ENCODE assay signal across 26 cellular contexts in genomic region chr1:18667333-18667732, GRCh38. TPM values are rescaled to one million over a fixed set of nuclear protein-coding genes. Genes with fewer than 3 reads are reported as not detected.
DNase-seq lines count a peak whose midpoint lies in the region; ATAC-seq, FAIRE-seq and TF ChIP-seq lines count a peak whose summit lies in the region.
"Had no signal": no experiment of that assay in that cellular context is flagged by ENCODE, and none has a peak within 500 bp of the region (broad histone marks: within the 10 kb centered on the region; RNA-seq: fewer than 3 reads in every experiment).

No MANE protein-coding gene starts in this region.

- in situ Hi-C loops in K562 (cut with MboI), result no loop called here

- ATAC-seq in PC-3 (no peak), K562 (no peak), HG02759 (IDR thresholded peaks at IDR 0.05; ENCODE audit: unreplicated experiment) (no peak)

- no peaks in the 10 kb centered on the region for H3K9me2 ChIP-seq in PC-3 (replicated peaks; ENCODE audit: low read length)

- no peaks in the 10 kb centered on the region for H3K9me1 ChIP-seq in K562 (ENCODE audit: control insufficient read depth, insufficient read depth, low read length)

- H2AFZ ChIP-seq in PC-3 (ENCODE audit: low read length) (no peak overlapping the region), K562 (ENCODE audit: low read depth, low read length) (no peak overlapping the region)

- peaks cover 69% of the 10 kb centered on the region for H3K4me1 ChIP-seq in PC-3 (ENCODE audit: insufficient read depth, low read length)
- no peaks in the 10 kb centered on the region for H3K4me1 ChIP-seq in K562 (replicated peaks in 1 of 2; ENCODE audit: control insufficient read depth in 2 of 2, insufficient read depth in 2 of 2, low read length in 2 of 2)
- H3K4me1 ChIP-seq: BLaER1 had no signal

- peak overlapping the region; percentile 31 for H3K4me3 Mint-ChIP-seq in activated naive CD4-positive, alpha-beta T cell treated with anti-CD3 and anti-CD28 coated beads, Interleukin-2, amount 50 U/mL, for 24 hours
- H3K4me3 Mint-ChIP-seq: CD4-positive, alpha-beta T cell had no signal

- no peak for TF ChIP-seq EP300 in K562 (IDR thresholded peaks at IDR 0.05; ENCODE audit: low read length)

- POLR2A ChIA-PET in PC-3 (lab: Charles Lee; ENCODE audit: unreplicated experiment) (interaction anchor here (0.6 kb wide), 1 partner anchor 21 kb away, joined by 4 read pairs; no protein-coding TSS in a partner anchor), K562 (lab: Yijun Ruan, JAX) (interaction anchor here (0.7 to 1.3 kb wide), 4 partner anchors 10 to 168 kb away, joined by 3 to 5 read pairs (median 4); no protein-coding TSS in a partner anchor)

- H3K27me3 ChIP-seq in PC-3 (ENCODE audit: low read length), result no peaks in the 10 kb centered on the region
- H3K27me3 ChIP-seq in K562 (ENCODE audit: control insufficient read depth in 2 of 2, insufficient read depth in 2 of 2, low read length in 2 of 2), result peaks cover 4 to 36% of the 10 kb centered on the region in 2 experiments; a peak in 4 of 5 replicates
- H3K27me3 ChIP-seq: BLaER1 had no signal

- H4K20me1 ChIP-seq in PC-3 (ENCODE audit: low read length) (no peaks in the 10 kb centered on the region), K562 (replicated peaks; ENCODE audit: control insufficient read depth, insufficient read depth, low read length) (peaks cover 15% of the 10 kb centered on the region)
- H4K20me1 ChIP-seq: BLaER1 had no signal

- peaks cover 5% of the 10 kb centered on the region for H3F3A ChIP-seq in PC-3 (ENCODE audit: low read length, unreplicated experiment)

- no peak for TF ChIP-seq POLR2A in K562 (conservative IDR thresholded peaks at IDR 0.05)

- H3K4me3 ChIP-seq in PC-3 (ENCODE audit: low read length) (no peak overlapping the region), K562 (no peak overlapping the region)
- H3K4me3 ChIP-seq: BLaER1 had no signal

- H3K27ac Mint-ChIP-seq in activated naive CD4-positive, alpha-beta T cell treated with anti-CD3 and anti-CD28 coated beads, Interleukin-2, amount 50 U/mL, for 24 hours, result peak overlapping the region; percentile 17

- no peaks in the 10 kb centered on the region for H3K27me3 Mint-ChIP-seq in activated naive CD4-positive, alpha-beta T cell treated with anti-CD3 and anti-CD28 coated beads, Interleukin-2, amount 50 U/mL, for 24 hours
- H3K27me3 Mint-ChIP-seq: CD4-positive, alpha-beta T cell had no signal

- no peak for FAIRE-seq in K562 (lab: Jason Lieb, UNC)
- FAIRE-seq: G401.6, H1 had no signal

- CTCF ChIA-PET in PC-3 (lab: Charles Lee) (interaction anchor here (0.6 kb wide), 1 partner anchor 573 kb away, joined by 3 read pairs; no protein-coding TSS in a partner anchor), K562 (lab: Yijun Ruan, JAX; ENCODE audit: low intra/inter-chr PET ratio) (no interaction called here)

- H3K36me3 Mint-ChIP-seq in activated naive CD4-positive, alpha-beta T cell treated with anti-CD3 and anti-CD28 coated beads, Interleukin-2, amount 50 U/mL, for 24 hours, result no peaks in the 10 kb centered on the region

- H3K36me3 ChIP-seq in PC-3 (ENCODE audit: low read depth, low read length) (no peaks in the 10 kb centered on the region), K562 (ENCODE audit: control insufficient read depth, insufficient read depth, low read length) (no peaks in the 10 kb centered on the region)
- H3K36me3 ChIP-seq: BLaER1 had no signal

- no peak for DNase-seq in activated naive CD4-positive, alpha-beta T cell (lab: John Stamatoyannopoulos, UW)
- DNase-seq in PC-3 (no peak), K562 (ENCODE audit: extremely low read depth in 1 of 4, low spot score in 3 of 4) (no peak), retina (no peak), mesenteric fat pad (ENCODE audit: low spot score) (no peak)
- DNase-seq: 8988T; CD4-positive, alpha-beta T cell; HCEC 1CT; Karpas-422; NCI-H1105; NCI-H1436 treated with DMSO at 0.1 percent for 48 hours; NCI-H187 treated with DMSO at 0.1 percent for 48 hours; NCI-H2171 treated with DMSO at 0.1 percent for 48 hours; NCI-H524; NCI-H748 treated with DMSO at 0.1 percent for 48 hours; SHP77; SW 1271 had no signal

- H3K9me3 Mint-ChIP-seq in activated naive CD4-positive, alpha-beta T cell treated with anti-CD3 and anti-CD28 coated beads, Interleukin-2, amount 50 U/mL, for 24 hours, result no peaks in the 10 kb centered on the region
- H3K9me3 Mint-ChIP-seq: CD4-positive, alpha-beta T cell had no signal

- 3% methylated on average over 6 of the region's 6 CpGs for WGBS in K562 (ENCODE audit: insufficient coverage, low coverage, missing lambda C conversion rate)

- H3K27ac ChIP-seq in PC-3 (ENCODE audit: low read length) (peak overlapping the region; percentile 99), K562 (ENCODE audit: extremely low read depth, low read depth, low read length) (no peak overlapping the region)
- H3K27ac ChIP-seq: BLaER1, HL-60 had no signal

- H3K4me2 ChIP-seq in PC-3 (ENCODE audit: low read length), result peak overlapping the region; percentile 78
- H3K4me2 ChIP-seq in K562 (ENCODE audit: insufficient read depth, low read length), result no peak overlapping the region
- H3K4me2 ChIP-seq: BLaER1 had no signal

- H3K9me3 ChIP-seq in PC-3 (ENCODE audit: low read length) (no peaks in the 10 kb centered on the region), K562 (replicated peaks; ENCODE audit: control insufficient read depth, insufficient read depth, low read depth, low read length) (no peaks in the 10 kb centered on the region)
- H3K9me3 ChIP-seq: BLaER1 had no signal

- TF ChIP-seq RAD21 in K562 (CRISPR knock-in tag; conservative IDR thresholded peaks at IDR 0.05 in 1 of 2, IDR thresholded peaks at IDR 0.05 in 1 of 2), result no peak

- intact Hi-C loops in PC-3 (cut with micrococcal nuclease) (no loop called here), K562 (cut with micrococcal nuclease) (no loop called here)

- H3K79me2 ChIP-seq in PC-3 (ENCODE audit: low read length) (no peaks in the 10 kb centered on the region), K562 (ENCODE audit: control insufficient read depth, insufficient read depth, low read length) (no peaks in the 10 kb centered on the region)

- no peak for TF ChIP-seq CTCF in PC-3 (conservative IDR thresholded peaks at IDR 0.05; ENCODE audit: low read depth, low read length)
- TF ChIP-seq CTCF in K562 (IDR thresholded peaks at IDR 0.05 in 2 of 3, conservative IDR thresholded peaks at IDR 0.05 in 1 of 3; ENCODE audit: insufficient read depth in 2 of 3, low read depth in 1 of 3, low read length in 3 of 3), result no peak

- no TSS peak for BruUV-seq in PC-3 (replicated peaks; lab: Mats Ljungman, UMichigan)
- no TSS peak for BruUV-seq in K562 (replicated peaks; lab: Mats Ljungman, UMichigan)

- H3K4me1 Mint-ChIP-seq in activated naive CD4-positive, alpha-beta T cell treated with anti-CD3 and anti-CD28 coated beads, Interleukin-2, amount 50 U/mL, for 24 hours, result peaks cover 16% of the 10 kb centered on the region

- H3K9ac ChIP-seq in PC-3 (ENCODE audit: low read length) (peak overlapping the region; percentile 88), K562 (ENCODE audit: insufficient read depth in 1 of 2, low read depth in 2 of 2, low read length in 2 of 2) (no peak overlapping the region)
- H3K9ac ChIP-seq: BLaER1 had no signal

TF ChIP-seq in K562, 482 proteins besides CTCF, POLR2A, EP300 and RAD21 (continues in another document):
- no peak for TF ChIP-seq ARID1B (IDR thresholded peaks at IDR 0.05)
- TF ChIP-seq BRCA1 (IDR thresholded peaks at IDR 0.05), result no peak
- TF ChIP-seq BRCA1 (CRISPR knock-in tag; IDR thresholded peaks at IDR 0.05), result no peak
- no peak for TF ChIP-seq ZNF707 (CRISPR knock-in tag; conservative IDR thresholded peaks at IDR 0.05)

RNA-seq across cellular contexts. Expression of gene PAX7, which starts 36.7 kb away (rescaled TPM):
- total RNA-seq in PC-3 (2014; rRNA removed), result not detected in 2 replicates
- total RNA-seq in K562 (2011; cell fraction: chromatin; rRNA removed; ENCODE audit: low replicate concordance), result not detected in 2 replicates
- total RNA-seq in K562 (2011; cell fraction: nucleolus; rRNA removed), result not detected in 2 replicates
- not detected in 2 replicates for total RNA-seq in K562 (2011; cell fraction: nucleoplasm; rRNA removed)
- total RNA-seq in K562 (2014; rRNA removed), result not detected in 2 replicates
- total RNA-seq in K562 (2014; rRNA removed; fragmentation: Illumina TruSeq; extraction: Trizol), result not detected in 2 replicates
- not detected in 2 replicates for total RNA-seq in K562 (2015; rRNA removed; fragmentation: Illumina TruSeq; extraction: Trizol)
- not detected in 2 replicates for total RNA-seq in K562 (2021)
- not detected in 2 replicates for polyA plus RNA-seq in K562 (2011; rRNA removed)
- not detected in 2 replicates for polyA plus RNA-seq in K562 (2011; cell fraction: cytosol; rRNA removed)
- not detected in 2 replicates for polyA plus RNA-seq in K562 (2011; cell fraction: nucleus; rRNA removed)
- not detected in 2 replicates for polyA plus RNA-seq in K562 (2012)
- not detected in 2 replicates for polyA plus RNA-seq in K562 (2014; fragmentation: Illumina TruSeq; extraction: Trizol)
- not detected for polyA plus RNA-seq in K562 (2014; fragmentation: Nextera tagmentation; extraction: Ambion mirVana)
- not detected in 2 replicates for polyA plus RNA-seq in K562 (2014; rRNA removed)
- not detected in 2 replicates for polyA minus RNA-seq in K562 (2011; rRNA and poly(A)+ RNA removed)
- polyA minus RNA-seq in K562 (2011; cell fraction: cytosol; rRNA and poly(A)+ RNA removed), result not detected in 2 replicates
- polyA minus RNA-seq in K562 (2011; cell fraction: nucleus; rRNA and poly(A)+ RNA removed), result not detected in 2 replicates
- total RNA-seq in mesenteric fat pad, result not detected
- total RNA-seq: CD4-positive, alpha-beta T cell; H1; RPMI7951; SK-MEL-5 had no signal
- polyA plus RNA-seq: AG04450, H1 had no signal
